ENCODE assay signal across 35 cellular contexts in the genomic region with DNA sequence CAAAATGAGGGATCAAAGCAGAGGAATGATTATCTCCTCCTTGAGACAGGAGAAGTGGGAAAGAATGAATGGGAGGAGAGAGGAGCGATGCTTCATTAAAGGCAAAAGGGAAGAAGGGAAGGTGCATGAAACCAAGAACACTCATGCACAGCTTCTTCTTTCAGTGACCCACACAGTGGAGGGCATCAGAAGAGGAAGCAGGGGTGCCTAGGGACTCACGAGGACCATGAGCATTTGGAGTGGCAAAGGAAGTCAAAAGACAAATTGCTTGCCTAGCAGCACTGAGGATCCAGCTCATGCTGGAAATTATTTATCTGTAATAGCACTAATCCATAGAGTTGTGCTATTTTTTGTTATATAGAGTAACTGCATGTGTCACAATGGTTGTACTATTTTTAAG.
A peak's percentile ranks its signal among the peaks of the same experiment; 100 is the strongest.
DNase-seq lines count a peak whose midpoint lies in the region; ATAC-seq, FAIRE-seq and TF ChIP-seq lines count a peak whose summit lies in the region.
"Had no signal": no experiment of that assay in that cellular context is flagged by ENCODE, and none has a peak within 500 bp of the region (broad histone marks: within the 10 kb centered on the region; RNA-seq: fewer than 3 reads in every experiment).

No MANE protein-coding gene starts in this region.

- ATAC-seq in Right ventricle myocardium inferior, result peak; percentile 52
- ATAC-seq in left cardiac atrium, result peak; percentile 50 to 63
- peak; percentile 19 for ATAC-seq in stimulated activated effector memory CD8-positive, alpha-beta T cell treated with anti-CD3 and anti-CD28 coated beads, Interleukin-12 subunit alpha, Interleukin-12 subunit beta, amount 100 ng/mL, for 72 hours
- ATAC-seq in GM21423 (IDR thresholded peaks at IDR 0.05; ENCODE audit: unreplicated experiment), result no peak
- ATAC-seq: body of pancreas, GM12878, K562 had no signal

- H3K27ac ChIP-seq in left ventricle myocardium inferior (replicated peaks), result no peak overlapping the region
- H3K27ac ChIP-seq: body of pancreas, esophagus squamous epithelium, ovary, Peyer's patch, tibial artery had no signal

- H3K4me3 Mint-ChIP-seq in stimulated activated effector memory CD8-positive, alpha-beta T cell treated with anti-CD3 and anti-CD28 coated beads, Interleukin-12 subunit alpha, Interleukin-12 subunit beta, amount 100 ng/mL, for 72 hours, result no peak overlapping the region
- H3K4me3 Mint-ChIP-seq: activated CD4-positive, alpha-beta memory T cell treated with anti-CD3 and anti-CD28 coated beads, Interleukin-2, amount 10 ng/mL, durations not matched to agents 7 days and 5 days; B cell; CD8-positive, alpha-beta memory T cell; neural crest cell had no signal

- H3K4me1 Mint-ChIP-seq in stimulated activated effector memory CD8-positive, alpha-beta T cell treated with anti-CD3 and anti-CD28 coated beads, Interleukin-12 subunit alpha, Interleukin-12 subunit beta, amount 100 ng/mL, for 72 hours, result peaks cover 5% of the 10 kb centered on the region
- H3K4me1 Mint-ChIP-seq: activated CD4-positive, alpha-beta memory T cell treated with anti-CD3 and anti-CD28 coated beads, Interleukin-2, amount 10 ng/mL, durations not matched to agents 7 days and 5 days; CD8-positive, alpha-beta memory T cell had no signal

- H3K9me3 ChIP-seq in left ventricle myocardium inferior (replicated peaks), result no peaks in the 10 kb centered on the region
- H3K9me3 ChIP-seq: body of pancreas, esophagus squamous epithelium, ovary, Peyer's patch, tibial artery had no signal

- no peaks in the 10 kb centered on the region for H3K9me3 Mint-ChIP-seq in stimulated activated effector memory CD8-positive, alpha-beta T cell treated with anti-CD3 and anti-CD28 coated beads, Interleukin-12 subunit alpha, Interleukin-12 subunit beta, amount 100 ng/mL, for 72 hours
- H3K9me3 Mint-ChIP-seq: activated CD4-positive, alpha-beta memory T cell treated with anti-CD3 and anti-CD28 coated beads, Interleukin-2, amount 10 ng/mL, durations not matched to agents 7 days and 5 days; CD8-positive, alpha-beta memory T cell; neural crest cell had no signal

- H3K36me3 ChIP-seq in left ventricle myocardium inferior, result peaks cover 46% of the 10 kb centered on the region
- H3K36me3 ChIP-seq: ovary had no signal

- H3K27me3 ChIP-seq in left ventricle myocardium inferior (ENCODE audit: low read depth), result no peaks in the 10 kb centered on the region
- H3K27me3 ChIP-seq: body of pancreas, esophagus squamous epithelium, ovary, Peyer's patch, tibial artery had no signal

- DNase-seq in Right ventricle myocardium inferior (ENCODE audit: missing footprints) (no peak), left ventricle myocardium inferior (no peak), NOMO-1 treated with dmso at 0.1 percent for 144 hours (lab: John Stamatoyannopoulos, UW; ENCODE audit: unreplicated experiment) (peak; percentile 7), left cardiac atrium (no peak), RCC 7860 (ENCODE audit: low spot score) (no peak), G401 (ENCODE audit: low spot score) (no peak)
- no peak for DNase-seq in stimulated activated effector memory CD8-positive, alpha-beta T cell treated with anti-CD3 and anti-CD28 coated beads, Interleukin-12 subunit alpha, Interleukin-12 subunit beta, amount 100 ng/mL, for 72 hours (ENCODE audit: low spot score in 2 of 2)
- DNase-seq: activated CD4-positive, alpha-beta memory T cell treated with anti-CD3 and anti-CD28 coated beads, Interleukin-2, amount 10 ng/mL, durations not matched to agents 7 days and 5 days; activated CD8-positive, alpha-beta memory T cell treated with anti-CD3 and anti-CD28 coated beads, Interleukin-2, amount 50 U/mL, for 4 hours; activated naive CD4-positive, alpha-beta T cell treated with Interleukin-2 at 50 U/mL for 16 hours; CD8-positive, alpha-beta memory T cell; DMS 273 treated with DMSO at 0.1 percent for 48 hours; EL; esophagus squamous epithelium; foreskin melanocyte; kidney glomerular epithelial cell; mammary epithelial cell; NCI-H1436 treated with DMSO at 0.1 percent for 48 hours; NCI-H2081 treated with DMSO at 0.1 percent for 48 hours; NCI-H2227 treated with DMSO at 0.1 percent for 48 hours; NCI-H526; NK-92 treated with Interleukin-12 subunit alpha and Interleukin-12 subunit beta, amount 100 ng/mL, for 24 hours; ovary; Peyer's patch; small intestine had no signal

- in situ Hi-C loops in G401 (cut with HindIII; ENCODE audit: low sequenced_read_pairs), result no loop called here

- no peak overlapping the region for H3K4me3 ChIP-seq in left ventricle myocardium inferior
- H3K4me3 ChIP-seq: body of pancreas, esophagus squamous epithelium, GM12878, K562, ovary, Peyer's patch, tibial artery had no signal

- intact Hi-C loops in Right ventricle myocardium inferior (cut with DNase I) (no loop called here), left ventricle myocardium inferior (cut with micrococcal nuclease) (no loop called here), left cardiac atrium (cut with DNase I) (no loop called here)

- no peaks in the 10 kb centered on the region for H3K36me3 Mint-ChIP-seq in stimulated activated effector memory CD8-positive, alpha-beta T cell treated with anti-CD3 and anti-CD28 coated beads, Interleukin-12 subunit alpha, Interleukin-12 subunit beta, amount 100 ng/mL, for 72 hours

- TF ChIP-seq CTCF in left ventricle myocardium inferior (IDR thresholded peaks at IDR 0.05; ENCODE audit: borderline replicate concordance), result no peak

- FAIRE-seq in RCC 7860 (lab: Jason Lieb, UNC), result no peak
- FAIRE-seq: endometrium, GM12878, H1, K562, small intestine, TTC549 had no signal

- no peaks in the 10 kb centered on the region for H3K4me1 ChIP-seq in left ventricle myocardium inferior
- H3K4me1 ChIP-seq: body of pancreas, Peyer's patch had no signal

- H3K27ac Mint-ChIP-seq in stimulated activated effector memory CD8-positive, alpha-beta T cell treated with anti-CD3 and anti-CD28 coated beads, Interleukin-12 subunit alpha, Interleukin-12 subunit beta, amount 100 ng/mL, for 72 hours, result no peak overlapping the region
- H3K27ac Mint-ChIP-seq: activated CD4-positive, alpha-beta memory T cell treated with anti-CD3 and anti-CD28 coated beads, Interleukin-2, amount 10 ng/mL, durations not matched to agents 7 days and 5 days; B cell had no signal
